19 cellular contexts compared by ENCODE assay signal in the genomic region with DNA sequence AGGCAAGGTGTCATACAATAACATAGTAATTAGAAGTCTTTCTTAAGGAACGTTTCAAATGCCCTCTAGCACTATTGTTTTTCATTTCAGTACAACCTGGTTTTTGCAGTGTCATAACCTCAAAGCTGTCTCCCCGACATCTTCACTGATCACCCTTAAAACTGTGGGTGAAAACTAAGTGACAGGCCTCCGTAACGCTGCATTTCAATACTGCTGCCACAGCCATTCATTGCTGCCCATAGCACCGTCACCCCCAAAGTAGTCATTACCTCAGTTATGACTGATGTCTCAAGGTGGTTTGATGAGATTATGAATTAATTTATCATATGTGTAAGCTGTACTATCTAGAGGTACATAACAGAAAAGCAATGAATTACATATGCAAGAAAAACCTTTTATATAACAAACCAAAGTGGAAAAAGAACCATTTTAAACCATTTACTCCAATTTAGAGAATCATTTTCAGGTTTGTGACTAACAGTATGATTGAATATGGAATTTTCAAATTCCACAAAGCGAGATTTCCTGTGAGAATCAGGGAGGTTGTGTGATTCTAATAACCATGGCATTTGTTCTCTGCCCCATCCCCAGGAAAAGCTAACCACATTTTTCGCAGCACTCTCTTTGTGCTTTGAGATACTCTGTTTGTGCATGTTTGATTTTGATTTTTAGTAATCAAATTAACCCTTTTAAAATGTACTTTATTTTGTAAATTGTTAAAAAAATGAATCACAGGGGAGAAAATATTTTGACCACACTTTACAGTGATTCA.
DNase-seq lines count a peak whose midpoint lies in the region; ATAC-seq and TF ChIP-seq lines count a peak whose summit lies in the region.
"Had no signal": no experiment of that assay in that cellular context is flagged by ENCODE, and none has a peak within 500 bp of the region (broad histone marks: within the 10 kb centered on the region; RNA-seq: fewer than 3 reads in every experiment).

No MANE protein-coding gene starts in this region.

- peak; percentile 56 for DNase-seq in EH (ENCODE audit: low read depth)
- peak; percentile 69 for DNase-seq in LHCN-M2 (ENCODE audit: low read depth)
- DNase-seq in choroid plexus epithelial cell (ENCODE audit: low read depth), result peak; percentile 64
- DNase-seq in myocyte (ENCODE audit: low read depth), result peak; percentile 17
- DNase-seq in NCI-H748 (lab: John Stamatoyannopoulos, UW; ENCODE audit: unreplicated experiment), result no peak
- no peak for DNase-seq in NCI-H187 (lab: John Stamatoyannopoulos, UW)
- no peak for DNase-seq in stimulated activated CD4-positive, alpha-beta T cell treated with anti-CD3 and anti-CD28 coated beads, Interleukin-2, amount 100 ng/mL, for 24 hours
- DNase-seq: activated CD4-positive, alpha-beta T cell treated with anti-CD3 and anti-CD28 coated beads, Interleukin-2, amount 50 U/mL, for 48 hours; amniotic stem cell; caudate nucleus; CD4-positive, alpha-beta memory T cell; gastrocnemius medialis; GF-D8; psoas muscle; stimulated activated naive B cell treated with anti-CD40 and anti-IgM and Interleukin-4, amounts not matched to agents 10 μg/mL and 1 μg/mL and 100 μg/mL, for 72 hours had no signal

- no peak for ATAC-seq in HG03045 (IDR thresholded peaks at IDR 0.05; ENCODE audit: unreplicated experiment)
- ATAC-seq: gastrocnemius medialis; HepG2; psoas muscle; stimulated activated naive B cell treated with anti-CD40 and anti-IgM and Interleukin-4, amounts not matched to agents 10 μg/mL and 1 μg/mL and 100 μg/mL, for 72 hours had no signal

- no peak for TF ChIP-seq CTCF in choroid plexus epithelial cell (conservative IDR thresholded peaks at IDR 0.05; ENCODE audit: low read depth, low read length)

- no peak overlapping the region for H3K4me3 ChIP-seq in choroid plexus epithelial cell (ENCODE audit: low read depth, low read length)
- H3K4me3 ChIP-seq: gastrocnemius medialis, lung, psoas muscle, skin epidermis had no signal

Comparison
In these comparisons a context has a peak if more than half of its experiments do, and no peak if none do; other contexts are left out.
1. DNase-seq: peak in EH (single experiment), LHCN-M2 (single experiment), choroid plexus epithelial cell (single experiment) and myocyte (single experiment); none in NCI-H748 (single experiment), NCI-H187 (0 of 2) and stimulated activated CD4-positive, alpha-beta T cell treated with anti-CD3 and anti-CD28 coated beads, Interleukin-2, amount 100 ng/mL, for 24 hours (0 of 2).